1 cellular context compared by ENCODE assay signal in the genomic region with DNA sequence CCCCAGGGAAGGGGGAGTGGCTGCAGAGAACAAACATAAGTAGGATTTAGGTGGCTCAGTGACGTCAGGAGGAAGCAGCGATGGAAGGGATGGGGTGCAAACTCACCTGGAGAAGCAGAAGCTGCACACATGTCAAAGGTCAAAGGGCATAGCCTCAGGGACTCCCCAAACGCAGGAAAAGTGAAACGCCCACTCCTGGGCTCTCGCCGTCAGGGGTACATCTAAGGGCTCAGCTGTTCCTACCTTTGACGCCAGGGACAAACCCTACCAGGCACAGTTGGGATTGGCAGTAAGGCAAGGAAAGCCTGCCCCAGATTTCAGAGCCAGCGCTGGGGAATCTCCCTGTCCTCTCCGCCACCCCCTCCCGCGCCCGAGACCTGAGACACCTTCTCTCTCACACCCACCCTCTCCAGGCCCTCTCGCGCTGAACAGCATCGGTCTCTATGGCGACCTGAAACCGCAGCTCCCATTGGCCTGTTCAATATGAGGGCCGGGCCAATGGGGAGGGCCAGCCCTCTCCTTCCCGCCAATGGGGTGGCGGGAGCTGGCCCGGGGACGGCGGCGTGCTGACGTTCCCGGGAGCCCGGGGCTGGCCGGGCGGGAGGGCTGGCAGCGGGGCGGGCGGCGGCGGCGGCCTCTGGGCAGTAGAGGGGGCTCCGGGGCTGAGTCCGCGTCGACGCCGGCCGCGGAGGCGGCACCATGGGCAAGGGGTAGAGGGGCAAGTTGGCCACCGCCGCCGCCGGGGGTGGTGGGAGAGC.
TF ChIP-seq lines count a peak whose summit lies in the region.

A gene (minus strand): TSS at position 445 of the 758 bp plus-strand sequence. CDS start 314 bp downstream, at position 131.
A gene with protein sequence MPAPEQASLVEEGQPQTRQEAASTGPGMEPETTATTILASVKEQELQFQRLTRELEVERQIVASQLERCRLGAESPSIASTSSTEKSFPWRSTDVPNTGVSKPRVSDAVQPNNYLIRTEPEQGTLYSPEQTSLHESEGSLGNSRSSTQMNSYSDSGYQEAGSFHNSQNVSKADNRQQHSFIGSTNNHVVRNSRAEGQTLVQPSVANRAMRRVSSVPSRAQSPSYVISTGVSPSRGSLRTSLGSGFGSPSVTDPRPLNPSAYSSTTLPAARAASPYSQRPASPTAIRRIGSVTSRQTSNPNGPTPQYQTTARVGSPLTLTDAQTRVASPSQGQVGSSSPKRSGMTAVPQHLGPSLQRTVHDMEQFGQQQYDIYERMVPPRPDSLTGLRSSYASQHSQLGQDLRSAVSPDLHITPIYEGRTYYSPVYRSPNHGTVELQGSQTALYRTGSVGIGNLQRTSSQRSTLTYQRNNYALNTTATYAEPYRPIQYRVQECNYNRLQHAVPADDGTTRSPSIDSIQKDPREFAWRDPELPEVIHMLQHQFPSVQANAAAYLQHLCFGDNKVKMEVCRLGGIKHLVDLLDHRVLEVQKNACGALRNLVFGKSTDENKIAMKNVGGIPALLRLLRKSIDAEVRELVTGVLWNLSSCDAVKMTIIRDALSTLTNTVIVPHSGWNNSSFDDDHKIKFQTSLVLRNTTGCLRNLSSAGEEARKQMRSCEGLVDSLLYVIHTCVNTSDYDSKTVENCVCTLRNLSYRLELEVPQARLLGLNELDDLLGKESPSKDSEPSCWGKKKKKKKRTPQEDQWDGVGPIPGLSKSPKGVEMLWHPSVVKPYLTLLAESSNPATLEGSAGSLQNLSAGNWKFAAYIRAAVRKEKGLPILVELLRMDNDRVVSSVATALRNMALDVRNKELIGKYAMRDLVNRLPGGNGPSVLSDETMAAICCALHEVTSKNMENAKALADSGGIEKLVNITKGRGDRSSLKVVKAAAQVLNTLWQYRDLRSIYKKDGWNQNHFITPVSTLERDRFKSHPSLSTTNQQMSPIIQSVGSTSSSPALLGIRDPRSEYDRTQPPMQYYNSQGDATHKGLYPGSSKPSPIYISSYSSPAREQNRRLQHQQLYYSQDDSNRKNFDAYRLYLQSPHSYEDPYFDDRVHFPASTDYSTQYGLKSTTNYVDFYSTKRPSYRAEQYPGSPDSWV (plus strand): TSS at position 644 of the 758 bp plus-strand sequence. CDS start 76,233 bp downstream, outside the sequence.

TF ChIP-seq in H1, 55 proteins besides CTCF, POLR2A, EP300 and RAD21 (continued from another document):
- TF ChIP-seq CBX8 (IDR thresholded peaks at IDR 0.05; ENCODE audit: borderline replicate concordance, low read depth, low read length) (no peak), SUZ12 (IDR thresholded peaks at IDR 0.05; ENCODE audit: low read length) (no peak), JUN (IDR thresholded peaks at IDR 0.05; ENCODE audit: low read depth, low read length) (no peak), POLR2AphosphoS5 (IDR thresholded peaks at IDR 0.05; ENCODE audit: low read depth, low read length) (no peak), FOSL1 (IDR thresholded peaks at IDR 0.05; ENCODE audit: insufficient read depth, low read depth, low read length) (no peak), ASH2L (IDR thresholded peaks at IDR 0.05; ENCODE audit: low read length) (no peak), KDM5A (IDR thresholded peaks at IDR 0.05; ENCODE audit: low read length) (no peak), YY1 (IDR thresholded peaks at IDR 0.05; ENCODE audit: low read depth, low read length) (no peak), GABPA (IDR thresholded peaks at IDR 0.05; ENCODE audit: borderline replicate concordance, insufficient read depth, low read length) (no peak)
